Comparison of ENCODE assay signal across 18 cellular contexts in genomic region chr9:116223926-116224325, GRCh38.
"Had no signal": no experiment of that assay in that cellular context is flagged by ENCODE, and none has a peak within 500 bp of the region (broad histone marks: within the 10 kb centered on the region; RNA-seq: fewer than 3 reads in every experiment).

No MANE protein-coding gene starts in this region.

- DNase-seq: cortex of kidney; dorsolateral prefrontal cortex; effector CD8-positive, alpha-beta T cell; heart right ventricle; hypothalamus; left ventricle myocardium inferior; lower lobe of right lung; naive thymus-derived CD4-positive, alpha-beta T cell; ovary; sigmoid colon; stimulated activated CD4-positive, alpha-beta T cell treated with anti-CD3 and anti-CD28 coated beads, Interleukin-4, amount 100 ng/mL, for 1 hour; stimulated activated CD8-positive, alpha-beta memory T cell treated with anti-CD3 and anti-CD28 coated beads, Interleukin-4, amount 100 ng/mL, for 48 hours; stimulated activated naive CD8-positive, alpha-beta T cell treated with anti-CD3 and anti-CD28 coated beads, Interleukin-15, amount 100 ng/mL, for 72 hours; testis had no signal

- H3K27ac ChIP-seq: dorsolateral prefrontal cortex, heart right ventricle, left ventricle myocardium inferior, lower lobe of right lung, ovary, right atrium auricular region, sigmoid colon, testis, tibial nerve had no signal

- H3K4me1 ChIP-seq: heart right ventricle, left ventricle myocardium inferior, lower lobe of right lung, right atrium auricular region, sigmoid colon, testis, tibial nerve had no signal

- ATAC-seq: esophagus mucosa; heart right ventricle; lower lobe of right lung; naive thymus-derived CD4-positive, alpha-beta T cell; stimulated activated effector memory CD8-positive, alpha-beta T cell treated with anti-CD3 and anti-CD28 coated beads, Interleukin-12 subunit alpha, Interleukin-12 subunit beta, amount 100 ng/mL, for 72 hours; stimulated activated naive CD8-positive, alpha-beta T cell treated with anti-CD3 and anti-CD28 coated beads, Interleukin-15, amount 100 ng/mL, for 72 hours had no signal

- H3K4me3 ChIP-seq: dorsolateral prefrontal cortex, heart right ventricle, left ventricle myocardium inferior, lower lobe of right lung, ovary, right atrium auricular region, sigmoid colon, testis, tibial nerve had no signal

- H3K9me3 ChIP-seq: heart right ventricle, left ventricle myocardium inferior, lower lobe of right lung, ovary, right atrium auricular region, sigmoid colon, testis, tibial nerve had no signal

- H3K27me3 ChIP-seq: heart right ventricle, ovary, right atrium auricular region, sigmoid colon, testis, tibial nerve had no signal

- H3K36me3 ChIP-seq: left ventricle myocardium inferior, lower lobe of right lung, ovary, sigmoid colon, tibial nerve had no signal
